In the genomic region with DNA sequence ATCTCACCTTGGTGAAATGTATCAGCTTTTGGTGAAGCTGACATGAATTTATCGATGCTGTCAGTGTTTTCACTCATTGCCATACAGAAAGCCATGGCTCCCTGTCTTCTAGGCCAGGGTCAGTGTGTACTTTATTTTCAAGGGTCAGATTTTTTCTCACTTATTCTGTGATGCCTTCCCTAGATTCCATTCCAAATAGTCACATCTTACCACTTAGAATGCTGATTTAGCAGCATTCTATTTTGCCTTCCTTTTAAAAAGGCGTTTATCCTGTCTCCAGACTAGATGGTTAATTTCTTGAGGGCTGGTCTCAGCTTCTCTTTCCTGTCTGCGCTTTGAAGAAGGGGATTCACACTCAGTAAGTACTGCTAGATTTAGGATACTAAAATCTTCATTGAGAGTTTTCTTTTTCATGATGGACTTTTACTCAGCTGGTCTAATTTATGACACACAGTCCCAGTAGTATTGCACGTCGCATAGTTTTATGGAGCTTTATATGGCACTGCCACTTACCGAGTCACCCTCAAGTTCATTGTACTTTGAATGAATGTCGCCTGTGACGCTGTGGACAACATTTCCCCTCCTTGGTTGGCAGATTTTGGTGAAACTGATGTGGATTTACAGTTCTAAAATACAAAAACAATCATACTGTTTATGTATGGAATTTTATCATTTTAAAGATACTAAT, we compare ENCODE assay signal across 22 cellular contexts.
"Had no signal": no experiment of that assay in that cellular context is flagged by ENCODE, and none has a peak within 500 bp of the region (broad histone marks: within the 10 kb centered on the region; RNA-seq: fewer than 3 reads in every experiment).

No MANE protein-coding gene starts in this region.

- H3K4me1 Mint-ChIP-seq: activated CD4-positive, alpha-beta T cell treated with anti-CD3 and anti-CD28 coated beads, Interleukin-2, amount 10 ng/mL, durations not matched to agents 7 days and 5 days; activated naive CD4-positive, alpha-beta T cell treated with anti-CD3 and anti-CD28 coated beads, Interleukin-2, amount 10 ng/mL, durations not matched to agents 7 days and 5 days had no signal

- ATAC-seq: activated CD8-positive, alpha-beta memory T cell treated with anti-CD3 and anti-CD28 coated beads, Interleukin-2, amount 10 ng/mL, durations not matched to agents 7 days and 5 days; activated CD8-positive, alpha-beta T cell treated with anti-CD3 and anti-CD28 coated beads for 36 hours; foreskin keratinocyte; left lobe of liver; lower lobe of right lung; naive thymus-derived CD8-positive, alpha-beta T cell; sciatic nerve had no signal

- H3K4me3 ChIP-seq: lower lobe of right lung, spleen, testis, uterus had no signal

- H3K9me3 ChIP-seq: lower lobe of right lung, spleen, testis, uterus had no signal

- H3K27me3 Mint-ChIP-seq: activated CD4-positive, alpha-beta T cell treated with anti-CD3 and anti-CD28 coated beads, Interleukin-2, amount 10 ng/mL, durations not matched to agents 7 days and 5 days; activated CD8-positive, alpha-beta memory T cell treated with anti-CD3 and anti-CD28 coated beads, Interleukin-2, amount 10 ng/mL, durations not matched to agents 7 days and 5 days; activated CD8-positive, alpha-beta T cell treated with anti-CD3 and anti-CD28 coated beads for 36 hours; activated naive CD4-positive, alpha-beta T cell treated with anti-CD3 and anti-CD28 coated beads, Interleukin-2, amount 10 ng/mL, durations not matched to agents 7 days and 5 days; brain; naive thymus-derived CD8-positive, alpha-beta T cell had no signal

- H3K27me3 ChIP-seq: foreskin keratinocyte, spleen, testis, uterus had no signal

- H3K36me3 ChIP-seq: lower lobe of right lung, uterus, WERI-Rb-1 had no signal

- H3K4me3 Mint-ChIP-seq: activated CD4-positive, alpha-beta T cell treated with anti-CD3 and anti-CD28 coated beads, Interleukin-2, amount 10 ng/mL, durations not matched to agents 7 days and 5 days; activated CD8-positive, alpha-beta memory T cell treated with anti-CD3 and anti-CD28 coated beads, Interleukin-2, amount 10 ng/mL, durations not matched to agents 7 days and 5 days; activated CD8-positive, alpha-beta T cell treated with anti-CD3 and anti-CD28 coated beads for 36 hours; activated naive CD4-positive, alpha-beta T cell treated with anti-CD3 and anti-CD28 coated beads, Interleukin-2, amount 10 ng/mL, durations not matched to agents 7 days and 5 days; brain; naive thymus-derived CD8-positive, alpha-beta T cell had no signal

- H3K4me1 ChIP-seq: lower lobe of right lung, uterus had no signal

- DNase-seq: activated CD4-positive, alpha-beta T cell treated with anti-CD3 and anti-CD28 coated beads, Interleukin-2, amount 10 ng/mL, durations not matched to agents 7 days and 5 days; activated CD4-positive, CD25-positive, alpha-beta regulatory T cell treated with anti-CD3 and anti-CD28 coated beads, Interleukin-2, amount 50 U/mL, for 72 hours; activated CD8-positive, alpha-beta memory T cell treated with anti-CD3 and anti-CD28 coated beads, Interleukin-2, amount 10 ng/mL, durations not matched to agents 7 days and 5 days; activated CD8-positive, alpha-beta T cell treated with anti-CD3 and anti-CD28 coated beads for 36 hours; activated effector memory CD4-positive, alpha-beta T cell treated with anti-CD3 and anti-CD28 coated beads, Interleukin-2, amount 50 U/mL, for 16 hours; activated naive CD4-positive, alpha-beta T cell treated with anti-CD3 and anti-CD28 coated beads, Interleukin-2, amount 10 ng/mL, durations not matched to agents 7 days and 5 days; activated T-cell treated with anti-CD3 and anti-CD28 coated beads for 4 hours; amygdala; effector memory CD4-positive, alpha-beta T cell; foreskin keratinocyte; kidney; lower lobe of right lung; naive thymus-derived CD8-positive, alpha-beta T cell; spleen; stimulated activated CD4-positive, alpha-beta T cell treated with anti-CD3 and anti-CD28 coated beads, Interleukin-4, amount 100 ng/mL, for 1 hour; stimulated activated naive CD4-positive, alpha-beta T cell; testis; uterus; WERI-Rb-1 had no signal

- H3K27ac Mint-ChIP-seq: activated CD4-positive, alpha-beta T cell treated with anti-CD3 and anti-CD28 coated beads, Interleukin-2, amount 10 ng/mL, durations not matched to agents 7 days and 5 days; activated CD8-positive, alpha-beta memory T cell treated with anti-CD3 and anti-CD28 coated beads, Interleukin-2, amount 10 ng/mL, durations not matched to agents 7 days and 5 days; activated CD8-positive, alpha-beta T cell treated with anti-CD3 and anti-CD28 coated beads for 36 hours; activated naive CD4-positive, alpha-beta T cell treated with anti-CD3 and anti-CD28 coated beads, Interleukin-2, amount 10 ng/mL, durations not matched to agents 7 days and 5 days had no signal

- H3K27ac ChIP-seq: foreskin keratinocyte, lower lobe of right lung, spleen, testis, uterus, WERI-Rb-1 had no signal

- H3K9me3 Mint-ChIP-seq: activated CD4-positive, alpha-beta T cell treated with anti-CD3 and anti-CD28 coated beads, Interleukin-2, amount 10 ng/mL, durations not matched to agents 7 days and 5 days; activated CD8-positive, alpha-beta T cell treated with anti-CD3 and anti-CD28 coated beads for 36 hours; activated naive CD4-positive, alpha-beta T cell treated with anti-CD3 and anti-CD28 coated beads, Interleukin-2, amount 10 ng/mL, durations not matched to agents 7 days and 5 days; brain; naive thymus-derived CD8-positive, alpha-beta T cell had no signal
